8 cellular contexts compared by ENCODE assay signal in genomic region chr9:34252670-34253459, GRCh38.
DNase-seq lines count a peak whose midpoint lies in the region; ATAC-seq lines count a peak whose summit lies in the region.

No MANE protein-coding gene starts in this region.

- peaks cover 36% of the 10 kb centered on the region for H3K79me1 ChIP-seq in mesenchymal stem cell (replicated peaks; ENCODE audit: low read length, poor library complexity, severe bottlenecking)

- no peak overlapping the region for H2BK12ac ChIP-seq in mesenchymal stem cell (ENCODE audit: low read length in 2 of 2)

- H3K4me1 ChIP-seq in mesenchymal stem cell (ENCODE audit: control insufficient read depth, insufficient read depth, low read depth, low read length): peaks cover 28% of the 10 kb centered on the region

- H3K9me3 ChIP-seq in mesenchymal stem cell (ENCODE audit: control insufficient read depth, low read length): no peaks in the 10 kb centered on the region

- no peak overlapping the region for H2BK5ac ChIP-seq in mesenchymal stem cell (ENCODE audit: low read depth, low read length, poor library complexity, severe bottlenecking)

- H3K4me2 ChIP-seq in mesenchymal stem cell (ENCODE audit: low read length, poor library complexity, severe bottlenecking): no peak overlapping the region

- no peak overlapping the region for H2AFZ ChIP-seq in mesenchymal stem cell (ENCODE audit: low read depth, low read length)

- H3K23ac ChIP-seq in mesenchymal stem cell (ENCODE audit: low read length in 2 of 2): no peak overlapping the region

- H4K91ac ChIP-seq in mesenchymal stem cell (ENCODE audit: low read length): no peak overlapping the region

- ATAC-seq in GM19351 (IDR thresholded peaks at IDR 0.05; ENCODE audit: unreplicated experiment) (peak; percentile 59), HG03571 (IDR thresholded peaks at IDR 0.05; ENCODE audit: unreplicated experiment) (no peak)

- no peak overlapping the region for H3K14ac ChIP-seq in mesenchymal stem cell (ENCODE audit: low read length in 2 of 2)

- no peak overlapping the region for H2AK5ac ChIP-seq in mesenchymal stem cell (ENCODE audit: low read length, severe bottlenecking)

- no peak overlapping the region for H2BK120ac ChIP-seq in mesenchymal stem cell (ENCODE audit: low read depth, low read length)

- H3K4ac ChIP-seq in mesenchymal stem cell (ENCODE audit: low read depth in 1 of 2, low read length in 2 of 2): no peak overlapping the region

- H3K18ac ChIP-seq in mesenchymal stem cell (ENCODE audit: low read depth in 1 of 2, low read length in 2 of 2): no peak overlapping the region

- peak; percentile 46 to 51 for DNase-seq in AML-193 (lab: John Stamatoyannopoulos, UW)
- DNase-seq in NCI-H2196 treated with DMSO at 0.1 percent for 48 hours (lab: John Stamatoyannopoulos, UW; ENCODE audit: unreplicated experiment): peak; percentile 39
- DNase-seq in activated CD4-positive, alpha-beta T cell treated with anti-CD3 and anti-CD28 coated beads, Interleukin-2, amount 50 U/mL, for 48 hours: peak; percentile 54 to 64
- peak; percentile 53 for DNase-seq in effector CD8-positive, alpha-beta T cell (lab: John Stamatoyannopoulos, UW)
- peak; percentile 64 for DNase-seq in mesenchymal stem cell
- peak; percentile 23 for DNase-seq in stimulated activated CD8-positive, alpha-beta memory T cell treated with anti-CD3 and anti-CD28 coated beads, Interleukin-15, amount 100 ng/mL, for 24 hours (ENCODE audit: low read depth)

- H3K27ac ChIP-seq in mesenchymal stem cell (ENCODE audit: low read length, poor library complexity, severe bottlenecking): peak overlapping the region; percentile 36

- no peak overlapping the region for H4K8ac ChIP-seq in mesenchymal stem cell (ENCODE audit: low read length)

- no peaks in the 10 kb centered on the region for H3K27me3 ChIP-seq in mesenchymal stem cell (ENCODE audit: control insufficient read depth in 1 of 2, insufficient read depth in 1 of 2, low read length in 2 of 2)

- H2BK15ac ChIP-seq in mesenchymal stem cell (ENCODE audit: low read depth, poor library complexity, severe bottlenecking): no peak overlapping the region

- 62% methylated on average over 10 of the region's 10 CpGs for WGBS in mesenchymal stem cell

- H3K4me3 ChIP-seq in mesenchymal stem cell (ENCODE audit: insufficient read depth in 1 of 2, low read depth in 1 of 2, low read length in 2 of 2): no peak overlapping the region

- peaks cover 55 to 69% of the 10 kb centered on the region in 2 experiments for H3K36me3 ChIP-seq in mesenchymal stem cell (ENCODE audit: control insufficient read depth in 1 of 2, insufficient read depth in 2 of 2, low read depth in 1 of 2, low read length in 2 of 2)

- peak overlapping the region; percentile 80 for H3K9ac ChIP-seq in mesenchymal stem cell (ENCODE audit: low read length)
